In genomic region chr5:113495402-113495801, GRCh38 we compare ENCODE assay signal across 29 cellular contexts. TPM values are rescaled to one million over a fixed set of nuclear protein-coding genes. Genes with fewer than 3 reads are reported as not detected.
DNase-seq lines count a peak whose midpoint lies in the region; ATAC-seq, FAIRE-seq and TF ChIP-seq lines count a peak whose summit lies in the region.
"Had no signal": no experiment of that assay in that cellular context is flagged by ENCODE, and none has a peak within 500 bp of the region (broad histone marks: within the 10 kb centered on the region; RNA-seq: fewer than 3 reads in every experiment).

No MANE protein-coding gene starts in this region.

- FAIRE-seq in endothelial cell of umbilical vein (lab: Jason Lieb, UNC) = peak; percentile 98
- FAIRE-seq: endometrium, GM12878 had no signal

- no peak overlapping the region for H2BK12ac ChIP-seq in mesenchymal stem cell (ENCODE audit: low read length in 2 of 2)

- ATAC-seq in PC-3 (peak; percentile 91), HG03342 (IDR thresholded peaks at IDR 0.05; ENCODE audit: unreplicated experiment) (no peak), HG03159 (IDR thresholded peaks at IDR 0.05; ENCODE audit: unreplicated experiment) (no peak)
- ATAC-seq: activated CD8-positive, alpha-beta T cell treated with anti-CD3 and anti-CD28 coated beads, Interleukin-2, amount 10 ng/mL, durations not matched to agents 7 days and 5 days; GM12878; left lobe of liver; stimulated activated memory B cell treated with anti-CD40 and anti-IgM and Interleukin-4, amounts not matched to agents 10 μg/mL and 1 μg/mL and 100 μg/mL, for 72 hours had no signal

- no peaks in the 10 kb centered on the region for H4K20me1 ChIP-seq in PC-3 (ENCODE audit: low read length)
- H4K20me1 ChIP-seq in endothelial cell of umbilical vein (replicated peaks; ENCODE audit: control insufficient read depth, extremely low read depth, insufficient read depth, low read length) = no peaks in the 10 kb centered on the region

- H2BK120ac ChIP-seq in mesenchymal stem cell (ENCODE audit: low read depth, low read length) = no peak overlapping the region

- H3K9me3 ChIP-seq in PC-3 (ENCODE audit: low read length) = peaks cover 6% of the 10 kb centered on the region
- peaks cover 2% of the 10 kb centered on the region for H3K9me3 ChIP-seq in endothelial cell of umbilical vein (replicated peaks; ENCODE audit: control insufficient read depth, insufficient read depth, low read length)
- peaks cover 14% of the 10 kb centered on the region for H3K9me3 ChIP-seq in mesenchymal stem cell (ENCODE audit: control insufficient read depth, low read length)

- H3K23ac ChIP-seq in mesenchymal stem cell (ENCODE audit: low read length in 2 of 2) = peak overlapping the region in 1 of 2 experiments; percentile 9

- no peak for TF ChIP-seq POLR2A in endothelial cell of umbilical vein (IDR thresholded peaks at IDR 0.05; ENCODE audit: low read depth, low read length)

- no peak overlapping the region for H2BK15ac ChIP-seq in mesenchymal stem cell (ENCODE audit: low read depth, poor library complexity, severe bottlenecking)

- H3K4ac ChIP-seq in mesenchymal stem cell (ENCODE audit: low read depth in 1 of 2, low read length in 2 of 2) = no peak overlapping the region

- H4K91ac ChIP-seq in mesenchymal stem cell (ENCODE audit: low read length) = no peak overlapping the region

- in situ Hi-C loops in ACHN (cut with HindIII; ENCODE audit: low pct_ligation_motif_present, low pct_unique_long_range_greater_than_20kb, low sequenced_read_pairs) = no loop called here

- DNase-seq in ELR (ENCODE audit: low read depth) = peak; percentile 24
- peak; percentile 57 for DNase-seq in PC-3
- DNase-seq in endothelial cell of umbilical vein (ENCODE audit: low read depth, low spot score) = peak; percentile 88
- DNase-seq in mesenchymal stem cell = peak; percentile 31
- DNase-seq in ACHN = no peak
- no peak for DNase-seq in NCI-H2029 (lab: John Stamatoyannopoulos, UW)
- DNase-seq: activated CD4-positive, CD25-positive, alpha-beta regulatory T cell treated with anti-CD3 and anti-CD28 coated beads, Interleukin-2, amount 50 U/mL, for 72 hours; activated CD8-positive, alpha-beta T cell treated with anti-CD3 and anti-CD28 coated beads, Interleukin-2, amount 10 ng/mL, durations not matched to agents 7 days and 5 days; C1 segment of cervical spinal cord; Caco-2; cortex of kidney; DND-41; foreskin melanocyte; H7; naive B cell; NCI-H1417 treated with DMSO at 0.1 percent for 48 hours; NCI-H510A treated with DMSO at 0.1 percent for 48 hours; Peyer's patch; retina; stimulated activated CD4-positive, alpha-beta T cell treated with anti-CD3 and anti-CD28 coated beads, Interleukin-4, amount 100 ng/mL, for 1 hour; T-helper 1 cell had no signal

- H3K4me1 ChIP-seq in PC-3 (ENCODE audit: insufficient read depth, low read length) = peaks cover 9% of the 10 kb centered on the region; the same call in 1 of the 2 replicates
- peaks cover 9% of the 10 kb centered on the region for H3K4me1 ChIP-seq in endothelial cell of umbilical vein (ENCODE audit: control insufficient read depth, extremely low read depth, insufficient read depth, low read length)
- H3K4me1 ChIP-seq in mesenchymal stem cell (ENCODE audit: control insufficient read depth, insufficient read depth, low read depth, low read length) = no peaks in the 10 kb centered on the region
- H3K4me1 ChIP-seq: Caco-2, Peyer's patch, SJSA1 had no signal

- no peak for TF ChIP-seq CTCF in PC-3 (conservative IDR thresholded peaks at IDR 0.05; ENCODE audit: low read depth, low read length)
- TF ChIP-seq CTCF in endothelial cell of umbilical vein (IDR thresholded peaks at IDR 0.05; ENCODE audit: extremely low read depth in 1 of 2, insufficient read depth in 1 of 2, low read depth in 1 of 2, low read length in 2 of 2) = no peak

- H3K27me3 ChIP-seq in PC-3 (ENCODE audit: low read length) (no peaks in the 10 kb centered on the region), endothelial cell of umbilical vein (ENCODE audit: control insufficient read depth in 2 of 2, insufficient read depth in 2 of 2, low read length in 2 of 2) (peaks cover 3 to 4% of the 10 kb centered on the region in 2 experiments), mesenchymal stem cell (ENCODE audit: control insufficient read depth in 1 of 2, insufficient read depth in 1 of 2, low read length in 2 of 2) (no peaks in the 10 kb centered on the region)
- H3K27me3 ChIP-seq: Peyer's patch, SJSA1 had no signal

- BruUV-seq in PC-3 (replicated peaks; lab: Mats Ljungman, UMichigan) (no TSS peak), endothelial cell of umbilical vein (replicated peaks; lab: Mats Ljungman, UMichigan) (no TSS peak)

- H3K4me2 ChIP-seq in PC-3 (ENCODE audit: low read length) = peak overlapping the region; percentile 47
- no peak overlapping the region for H3K4me2 ChIP-seq in endothelial cell of umbilical vein (ENCODE audit: insufficient read depth, low read length)
- H3K4me2 ChIP-seq in mesenchymal stem cell (ENCODE audit: low read length, poor library complexity, severe bottlenecking) = no peak overlapping the region

- no peak overlapping the region for H4K8ac ChIP-seq in mesenchymal stem cell (ENCODE audit: low read length)

- H3K79me1 ChIP-seq in mesenchymal stem cell (replicated peaks; ENCODE audit: low read length, poor library complexity, severe bottlenecking) = no peaks in the 10 kb centered on the region

- no peaks in the 10 kb centered on the region for H3K9me2 ChIP-seq in PC-3 (replicated peaks; ENCODE audit: low read length)

- H3K79me2 ChIP-seq in PC-3 (ENCODE audit: low read length) = no peaks in the 10 kb centered on the region
- H3K79me2 ChIP-seq in endothelial cell of umbilical vein (ENCODE audit: control insufficient read depth, insufficient read depth, low read length) = no peaks in the 10 kb centered on the region

- CTCF ChIA-PET in PC-3 (lab: Charles Lee) (interaction anchor here (0.5 kb wide), 1 partner anchor 165 kb away, joined by 3 read pairs; no protein-coding TSS in a partner anchor), endothelial cell of umbilical vein (lab: Charles Lee) (interaction anchor here (0.6 to 2.6 kb wide), 6 partner anchors 15 to 271 kb away, joined by 3 to 15 read pairs (median 3); no protein-coding TSS in a partner anchor)

- dilution Hi-C loops in endothelial cell of umbilical vein (cut with MboI; ENCODE audit: extremely low pct_ligation_motif_present, low sequenced_read_pairs) = no loop called here

- no peak overlapping the region for H3K18ac ChIP-seq in mesenchymal stem cell (ENCODE audit: low read depth in 1 of 2, low read length in 2 of 2)

- no peak overlapping the region for H3K4me3 ChIP-seq in PC-3 (ENCODE audit: low read length)
- H3K4me3 ChIP-seq in endothelial cell of umbilical vein (replicated peaks in 1 of 3; ENCODE audit: insufficient read depth in 1 of 3, low read depth in 1 of 3, low read length in 3 of 3) = no peak overlapping the region
- H3K4me3 ChIP-seq in mesenchymal stem cell (ENCODE audit: insufficient read depth in 1 of 2, low read depth in 1 of 2, low read length in 2 of 2) = no peak overlapping the region
- H3K4me3 ChIP-seq: cardiac muscle cell, GM12878, Peyer's patch, SJSA1 had no signal

- POLR2A ChIA-PET in PC-3 (lab: Charles Lee; ENCODE audit: unreplicated experiment) = no interaction called here
- POLR2A ChIA-PET in endothelial cell of umbilical vein (lab: Charles Lee) = no interaction called here

- no peaks in the 10 kb centered on the region for H3K9me1 ChIP-seq in endothelial cell of umbilical vein (replicated peaks; ENCODE audit: control insufficient read depth, extremely low read depth, insufficient read depth, low read length)

- 100% methylated on average over 1 of the region's 1 CpG for WGBS in mesenchymal stem cell

- 0 out of 2 replicates have a peak overlapping the region, but pooled peaks have one; percentile 9 for H2AFZ ChIP-seq in PC-3 (ENCODE audit: low read length)
- H2AFZ ChIP-seq in endothelial cell of umbilical vein (ENCODE audit: low read depth, low read length) = no peak overlapping the region
- no peak overlapping the region for H2AFZ ChIP-seq in mesenchymal stem cell (ENCODE audit: low read depth, low read length)

- H2BK5ac ChIP-seq in mesenchymal stem cell (ENCODE audit: low read depth, low read length, poor library complexity, severe bottlenecking) = no peak overlapping the region

- H3K27ac ChIP-seq in PC-3 (ENCODE audit: low read length) (no peak overlapping the region), endothelial cell of umbilical vein (ENCODE audit: insufficient read depth, low read depth, low read length) (no peak overlapping the region), mesenchymal stem cell (ENCODE audit: low read length, poor library complexity, severe bottlenecking) (no peak overlapping the region)
- H3K27ac ChIP-seq: cardiac muscle cell, Peyer's patch, SJSA1 had no signal

- no peaks in the 10 kb centered on the region for H3F3A ChIP-seq in PC-3 (ENCODE audit: low read length, unreplicated experiment)

- no peak overlapping the region for H2AK5ac ChIP-seq in mesenchymal stem cell (ENCODE audit: low read length, severe bottlenecking)

- intact Hi-C loops in PC-3 (cut with micrococcal nuclease) (no loop called here), endothelial cell of umbilical vein (cut with micrococcal nuclease) (loop anchor here (5.0 kb wide), 1 partner anchor 118 kb away; no protein-coding TSS in a partner anchor)

- H3K9ac ChIP-seq in PC-3 (ENCODE audit: low read length) = no peak overlapping the region
- H3K9ac ChIP-seq in endothelial cell of umbilical vein (replicated peaks; ENCODE audit: extremely low read depth, insufficient read depth, low read length) = no peak overlapping the region
- peak overlapping the region; percentile 48 for H3K9ac ChIP-seq in mesenchymal stem cell (ENCODE audit: low read length)

- no peak overlapping the region for H3K14ac ChIP-seq in mesenchymal stem cell (ENCODE audit: low read length in 2 of 2)

- H3K36me3 ChIP-seq in PC-3 (ENCODE audit: low read depth, low read length) = no peaks in the 10 kb centered on the region
- no peaks in the 10 kb centered on the region for H3K36me3 ChIP-seq in endothelial cell of umbilical vein (ENCODE audit: control insufficient read depth in 2 of 2, extremely low read depth in 1 of 2, insufficient read depth in 2 of 2, low read length in 2 of 2)
- no peaks in the 10 kb centered on the region for H3K36me3 ChIP-seq in mesenchymal stem cell (ENCODE audit: control insufficient read depth in 1 of 2, insufficient read depth in 2 of 2, low read depth in 1 of 2, low read length in 2 of 2)
- H3K36me3 ChIP-seq: cardiac muscle cell, Peyer's patch, SJSA1 had no signal

RNA-seq across cellular contexts. Expression of gene MCC, which starts 7.1 kb away (rescaled TPM):
- 7.1 and 10.3 TPM in 2 replicates for total RNA-seq in PC-3 (2014; rRNA removed)
- total RNA-seq in endothelial cell of umbilical vein = 23.0 and 27.5 TPM in 2 replicates
- polyA plus RNA-seq in endothelial cell of umbilical vein = 4.4 and 6.9 TPM in 2 replicates
- polyA plus RNA-seq in endothelial cell of umbilical vein (2011; cell fraction: cytosol; rRNA removed) = 7.9 and 11.1 TPM in 2 replicates
- polyA plus RNA-seq in endothelial cell of umbilical vein (2011; cell fraction: nucleus; rRNA removed) = 15.5 and 16.4 TPM in 2 replicates
- polyA plus RNA-seq in endothelial cell of umbilical vein (2012) = 10.3 and 11.5 TPM in 2 replicates
- polyA minus RNA-seq in endothelial cell of umbilical vein = 30.2 and 52.3 TPM in 2 replicates
- polyA minus RNA-seq in endothelial cell of umbilical vein (2011; cell fraction: cytosol; rRNA and poly(A)+ RNA removed) = 0.10 TPM
- polyA minus RNA-seq in endothelial cell of umbilical vein (2011; cell fraction: nucleus; rRNA and poly(A)+ RNA removed) = 27.6 and 31.4 TPM in 2 replicates
- polyA plus RNA-seq in mesenchymal stem cell (2013, experiment 1 of 2) = 12.1 TPM
- polyA plus RNA-seq in mesenchymal stem cell (2013, experiment 2 of 2) = 11.9 TPM

RNA-seq across cellular contexts. Expression of gene YTHDC2, which starts 18.1 kb away (rescaled TPM):
- total RNA-seq in PC-3 (2014; rRNA removed) (16.9 and 20.2 TPM in 2 replicates), endothelial cell of umbilical vein (33.2 and 40.7 TPM in 2 replicates)
- polyA plus RNA-seq in endothelial cell of umbilical vein = 5.5 and 7.6 TPM in 2 replicates
- polyA plus RNA-seq in endothelial cell of umbilical vein (2011; cell fraction: cytosol; rRNA removed) = 4.7 and 5.6 TPM in 2 replicates
- 45.5 and 52.7 TPM in 2 replicates for polyA plus RNA-seq in endothelial cell of umbilical vein (2011; cell fraction: nucleus; rRNA removed)
- polyA plus RNA-seq in endothelial cell of umbilical vein (2012) = 15.0 and 17.2 TPM in 2 replicates
- 30.0 and 40.8 TPM in 2 replicates for polyA minus RNA-seq in endothelial cell of umbilical vein
- polyA minus RNA-seq in endothelial cell of umbilical vein (2011; cell fraction: cytosol; rRNA and poly(A)+ RNA removed) = 6.1 TPM
- polyA minus RNA-seq in endothelial cell of umbilical vein (2011; cell fraction: nucleus; rRNA and poly(A)+ RNA removed) = 73.1 and 87.2 TPM in 2 replicates
- polyA plus RNA-seq in mesenchymal stem cell (2013, experiment 1 of 2) = 7.8 TPM
- polyA plus RNA-seq in mesenchymal stem cell (2013, experiment 2 of 2) = 7.7 TPM

Comparison
In these comparisons a context has a peak if more than half of its experiments do, and no peak if none do; other contexts are left out.
1. DNase-seq: peak in ELR (single experiment), PC-3 (single experiment), endothelial cell of umbilical vein (single experiment) and mesenchymal stem cell (single experiment); none in ACHN (single experiment) and NCI-H2029 (single experiment).